ENCODE assay signal across 2 cellular contexts in the genomic region with DNA sequence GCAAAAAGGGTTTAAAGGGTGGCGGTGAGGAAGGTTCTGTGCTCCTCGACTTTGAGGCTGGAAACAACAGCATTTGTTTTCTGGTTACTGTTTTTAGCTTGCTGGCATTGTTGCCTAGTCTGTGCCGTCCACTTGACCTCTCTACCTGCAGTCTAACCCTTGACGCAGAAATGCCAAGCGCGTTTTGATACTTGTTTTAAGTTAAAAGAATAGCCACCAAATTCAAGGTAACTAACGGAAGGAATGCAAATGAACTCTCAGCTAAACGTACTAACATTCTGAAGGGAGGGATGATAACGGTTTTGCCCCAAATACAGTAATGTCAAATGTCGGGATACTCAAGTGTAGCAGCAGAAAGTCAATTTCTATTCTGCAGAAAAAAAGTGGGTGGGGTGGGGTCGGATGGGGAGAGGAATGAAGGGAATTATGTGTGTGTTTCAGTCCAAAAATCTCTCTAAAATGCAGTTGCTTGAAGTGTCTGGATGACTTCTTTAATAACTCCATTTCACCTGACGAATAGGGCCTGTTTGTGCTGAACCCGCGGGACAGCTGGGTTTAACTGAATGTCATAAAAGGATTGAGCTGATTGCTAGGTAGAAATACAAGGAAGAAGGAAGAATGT.
TF ChIP-seq lines count a peak whose summit lies in the region.

No MANE protein-coding gene starts in this region.

TF ChIP-seq in SK-N-SH, 30 proteins besides CTCF, POLR2A, EP300 and RAD21:
- TF ChIP-seq EZH2phosphoT487 (IDR thresholded peaks at IDR 0.05; ENCODE audit: borderline replicate concordance, low read depth) (0 out of 2 replicates have a peak, but pooled peaks have one; percentile 41), FOXJ3 (CRISPR knock-in tag; IDR thresholded peaks at IDR 0.05) (no peak)

TF ChIP-seq in SK-N-SH treated with all-trans-retinoic acid at 6 μM for 48 hours, 23 proteins besides CTCF, POLR2A, EP300 and RAD21:
- no peak for TF ChIP-seq TCF4 (CRISPR knock-in tag; IDR thresholded peaks at IDR 0.05; ENCODE audit: borderline replicate concordance)
- TF ChIP-seq ZNF70 (CRISPR knock-in tag; IDR thresholded peaks at IDR 0.05), result no peak
- TF ChIP-seq ZFP3 (CRISPR knock-in tag; IDR thresholded peaks at IDR 0.05), result no peak
- TF ChIP-seq ESRRG (CRISPR knock-in tag; IDR thresholded peaks at IDR 0.05), result no peak
- TF ChIP-seq RARB (CRISPR knock-in tag; IDR thresholded peaks at IDR 0.05), result no peak
- no peak for TF ChIP-seq BACH2 (CRISPR knock-in tag; IDR thresholded peaks at IDR 0.05; ENCODE audit: borderline replicate concordance)
- no peak for TF ChIP-seq GLIS3 (CRISPR knock-in tag; IDR thresholded peaks at IDR 0.05)
- TF ChIP-seq ZC3H10 (CRISPR knock-in tag; IDR thresholded peaks at IDR 0.05), result no peak
- TF ChIP-seq, protein P1, sequence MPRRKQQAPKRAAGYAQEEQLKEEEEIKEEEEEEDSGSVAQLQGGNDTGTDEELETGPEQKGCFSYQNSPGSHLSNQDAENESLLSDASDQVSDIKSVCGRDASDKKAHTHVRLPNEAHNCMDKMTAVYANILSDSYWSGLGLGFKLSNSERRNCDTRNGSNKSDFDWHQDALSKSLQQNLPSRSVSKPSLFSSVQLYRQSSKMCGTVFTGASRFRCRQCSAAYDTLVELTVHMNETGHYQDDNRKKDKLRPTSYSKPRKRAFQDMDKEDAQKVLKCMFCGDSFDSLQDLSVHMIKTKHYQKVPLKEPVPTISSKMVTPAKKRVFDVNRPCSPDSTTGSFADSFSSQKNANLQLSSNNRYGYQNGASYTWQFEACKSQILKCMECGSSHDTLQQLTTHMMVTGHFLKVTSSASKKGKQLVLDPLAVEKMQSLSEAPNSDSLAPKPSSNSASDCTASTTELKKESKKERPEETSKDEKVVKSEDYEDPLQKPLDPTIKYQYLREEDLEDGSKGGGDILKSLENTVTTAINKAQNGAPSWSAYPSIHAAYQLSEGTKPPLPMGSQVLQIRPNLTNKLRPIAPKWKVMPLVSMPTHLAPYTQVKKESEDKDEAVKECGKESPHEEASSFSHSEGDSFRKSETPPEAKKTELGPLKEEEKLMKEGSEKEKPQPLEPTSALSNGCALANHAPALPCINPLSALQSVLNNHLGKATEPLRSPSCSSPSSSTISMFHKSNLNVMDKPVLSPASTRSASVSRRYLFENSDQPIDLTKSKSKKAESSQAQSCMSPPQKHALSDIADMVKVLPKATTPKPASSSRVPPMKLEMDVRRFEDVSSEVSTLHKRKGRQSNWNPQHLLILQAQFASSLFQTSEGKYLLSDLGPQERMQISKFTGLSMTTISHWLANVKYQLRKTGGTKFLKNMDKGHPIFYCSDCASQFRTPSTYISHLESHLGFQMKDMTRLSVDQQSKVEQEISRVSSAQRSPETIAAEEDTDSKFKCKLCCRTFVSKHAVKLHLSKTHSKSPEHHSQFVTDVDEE (CRISPR knock-in tag; IDR thresholded peaks at IDR 0.05), result no peak
- TF ChIP-seq ZNF8 (CRISPR knock-in tag; IDR thresholded peaks at IDR 0.05), result no peak
- TF ChIP-seq OSR1 (CRISPR knock-in tag; IDR thresholded peaks at IDR 0.05), result no peak
- TF ChIP-seq ZFP30 (CRISPR knock-in tag; IDR thresholded peaks at IDR 0.05), result no peak
- no peak for TF ChIP-seq TOX (CRISPR knock-in tag; IDR thresholded peaks at IDR 0.05; ENCODE audit: borderline replicate concordance)
